ENCODE assay signal across 1 cellular context in genomic region chr3:123161167-123161566, GRCh38.
TF ChIP-seq lines count a peak whose summit lies in the region.

No MANE protein-coding gene starts in this region.

TF ChIP-seq in K562, 482 proteins besides CTCF, POLR2A, EP300 and RAD21:
- TF ChIP-seq ZBTB33 (CRISPR knock-in tag; IDR thresholded peaks at IDR 0.05) (peak; percentile 93), SMARCE1 (IDR thresholded peaks at IDR 0.05) (no peak), XRCC4 (IDR thresholded peaks at IDR 0.05; ENCODE audit: extremely low read depth, insufficient read depth, insufficient read length) (no peak)
